Comparison of ENCODE assay signal across 16 cellular contexts in genomic region chr17:56918916-56919315, GRCh38. TPM values are rescaled to one million over a fixed set of nuclear protein-coding genes. Genes with fewer than 3 reads are reported as not detected.
DNase-seq lines count a peak whose midpoint lies in the region; ATAC-seq and TF ChIP-seq lines count a peak whose summit lies in the region.
"Had no signal": no experiment of that assay in that cellular context is flagged by ENCODE, and none has a peak within 500 bp of the region (broad histone marks: within the 10 kb centered on the region; RNA-seq: fewer than 3 reads in every experiment).

No MANE protein-coding gene starts in this region.

- peaks cover 0 to 50% of the 10 kb centered on the region in 2 donors for H3K4me1 ChIP-seq in left lung
- H3K4me1 ChIP-seq: prostate gland had no signal

- no peaks in the 10 kb centered on the region for H3K9me3 ChIP-seq in left lung
- H3K9me3 ChIP-seq: prostate gland had no signal

- in situ Hi-C loops in KBM-7 (cut with MboI; ENCODE audit: low pct_unique_long_range_greater_than_20kb, low sequenced_read_pairs): no loop called here

- CTCF ChIA-PET in RWPE1 (lab: Yijun Ruan, JAX): no interaction called here

- H3K9me3 Mint-ChIP-seq in activated T-helper 2 cell treated with anti-CD3 and anti-CD28 coated beads, Interferon-gamma antibody, Interleukin-2, Interleukin-4, amounts not matched to agents 10 μg/mL and 5 μg/mL and 100 μg/mL, durations not matched to agents 14 hours and 24 hours and 36 hours: peaks cover 22% of the 10 kb centered on the region

- ATAC-seq in left lung: no peak

- TF ChIP-seq CTCF in AG09309 (IDR thresholded peaks at IDR 0.05; ENCODE audit: control insufficient read depth, insufficient read depth, low read depth, low read length, missing control alignments) (no peak), left lung (IDR thresholded peaks at IDR 0.05) (no peak), RWPE1 (conservative IDR thresholded peaks at IDR 0.05; ENCODE audit: low read depth) (no peak)

- H3K4me3 ChIP-seq in AG09309 (ENCODE audit: control insufficient read depth, low read depth, low read length) (no peak overlapping the region), left lung (no peak overlapping the region)
- H3K4me3 ChIP-seq: BLaER1, prostate gland, SJSA1 had no signal

- no peak overlapping the region for H3K4me3 Mint-ChIP-seq in activated T-helper 2 cell treated with anti-CD3 and anti-CD28 coated beads, Interferon-gamma antibody, Interleukin-2, Interleukin-4, amounts not matched to agents 10 μg/mL and 5 μg/mL and 100 μg/mL, durations not matched to agents 14 hours and 24 hours and 36 hours (ENCODE audit: low read depth)
- H3K4me3 Mint-ChIP-seq: mesothelial cell of epicardium had no signal

- H3K27ac Mint-ChIP-seq in activated T-helper 2 cell treated with anti-CD3 and anti-CD28 coated beads, Interferon-gamma antibody, Interleukin-2, Interleukin-4, amounts not matched to agents 10 μg/mL and 5 μg/mL and 100 μg/mL, durations not matched to agents 14 hours and 24 hours and 36 hours: peak overlapping the region; percentile 50
- H3K27ac Mint-ChIP-seq: brain, mesothelial cell of epicardium had no signal

- H3K27ac ChIP-seq in left lung (peak overlapping the region; percentile 2 to 100), RWPE1 (no peak overlapping the region)
- H3K27ac ChIP-seq: BLaER1, prostate gland, SJSA1 had no signal

- intact Hi-C loops in activated T-helper 2 cell treated with anti-CD3 and anti-CD28 coated beads, Interferon-gamma antibody, Interleukin-2, Interleukin-4, amounts not matched to agents 10 μg/mL and 5 μg/mL and 100 μg/mL, durations not matched to agents 14 hours and 24 hours and 36 hours (cut with micrococcal nuclease): no loop called here
- intact Hi-C loops in left lung (cut with DNase I): no loop called here

- H3K27me3 Mint-ChIP-seq in activated T-helper 2 cell treated with anti-CD3 and anti-CD28 coated beads, Interferon-gamma antibody, Interleukin-2, Interleukin-4, amounts not matched to agents 10 μg/mL and 5 μg/mL and 100 μg/mL, durations not matched to agents 14 hours and 24 hours and 36 hours (ENCODE audit: low read depth): no peaks in the 10 kb centered on the region

- peaks cover 10% of the 10 kb centered on the region for H3K36me3 Mint-ChIP-seq in activated T-helper 2 cell treated with anti-CD3 and anti-CD28 coated beads, Interferon-gamma antibody, Interleukin-2, Interleukin-4, amounts not matched to agents 10 μg/mL and 5 μg/mL and 100 μg/mL, durations not matched to agents 14 hours and 24 hours and 36 hours (ENCODE audit: low read depth)
- H3K36me3 Mint-ChIP-seq: brain, mesothelial cell of epicardium had no signal

- H3K27me3 ChIP-seq in left lung: no peaks in the 10 kb centered on the region
- H3K27me3 ChIP-seq: BLaER1, SJSA1 had no signal

- DNase-seq in AG09309 (ENCODE audit: low read depth): peak; percentile 70
- DNase-seq in KBM-7: peak; percentile 40
- no peak for DNase-seq in activated T-helper 2 cell treated with anti-CD3 and anti-CD28 coated beads, Interferon-gamma antibody, Interleukin-2, Interleukin-4, amounts not matched to agents 10 μg/mL and 5 μg/mL and 100 μg/mL, durations not matched to agents 14 hours and 24 hours and 36 hours (ENCODE audit: low spot score)
- DNase-seq in left lung: no peak
- no peak for DNase-seq in RWPE1 (ENCODE audit: low spot score)
- DNase-seq in HK-2 (ENCODE audit: unreplicated experiment): no peak
- no peak for DNase-seq in DMS 273 (lab: John Stamatoyannopoulos, UW; ENCODE audit: unreplicated experiment)
- no peak for DNase-seq in T-helper 9 cell
- DNase-seq: NCI-H1436 treated with DMSO at 0.1 percent for 48 hours; NCI-H748 treated with DMSO at 0.1 percent for 48 hours; stimulated activated CD4-positive, alpha-beta T cell treated with anti-CD3 and anti-CD28 coated beads, Interleukin-2, amount 100 ng/mL, for 24 hours had no signal

- peaks cover 42% of the 10 kb centered on the region for H3K4me1 Mint-ChIP-seq in activated T-helper 2 cell treated with anti-CD3 and anti-CD28 coated beads, Interferon-gamma antibody, Interleukin-2, Interleukin-4, amounts not matched to agents 10 μg/mL and 5 μg/mL and 100 μg/mL, durations not matched to agents 14 hours and 24 hours and 36 hours (ENCODE audit: low read depth)

- no peaks in the 10 kb centered on the region for H3K36me3 ChIP-seq in left lung
- H3K36me3 ChIP-seq: BLaER1, prostate gland, SJSA1 had no signal

- POLR2A ChIA-PET in RWPE1 (lab: Yijun Ruan, JAX; ENCODE audit: low non-redundant PET): no interaction called here

RNA-seq across cellular contexts. Expression of gene TRIM25, which starts 5.1 kb away (rescaled TPM):
- total RNA-seq in activated T-helper 2 cell treated with anti-CD3 and anti-CD28 coated beads, Interferon-gamma antibody, Interleukin-2, Interleukin-4, amounts not matched to agents 10 μg/mL and 5 μg/mL and 100 μg/mL, durations not matched to agents 14 hours and 24 hours and 36 hours: 76.5 and 85.9 TPM in 2 replicates
- total RNA-seq in left lung: 100 to 1,000 TPM in 1 of 2 donors, 10 to 100 TPM in 1; 71.4 to 127 TPM

RNA-seq across cellular contexts. Expression of gene COIL, which starts 41.9 kb away (rescaled TPM):
- total RNA-seq in activated T-helper 2 cell treated with anti-CD3 and anti-CD28 coated beads, Interferon-gamma antibody, Interleukin-2, Interleukin-4, amounts not matched to agents 10 μg/mL and 5 μg/mL and 100 μg/mL, durations not matched to agents 14 hours and 24 hours and 36 hours: 20.3 and 23.1 TPM in 2 replicates
- 10 to 100 TPM; 10.9 to 12.3 TPM for total RNA-seq in left lung

RNA-seq across cellular contexts. Expression of gene SCPEP1, which starts 59.0 kb away (rescaled TPM):
- total RNA-seq in activated T-helper 2 cell treated with anti-CD3 and anti-CD28 coated beads, Interferon-gamma antibody, Interleukin-2, Interleukin-4, amounts not matched to agents 10 μg/mL and 5 μg/mL and 100 μg/mL, durations not matched to agents 14 hours and 24 hours and 36 hours: 15.8 and 18.1 TPM in 2 replicates
- 100 to 1,000 TPM; 117 to 120 TPM for total RNA-seq in left lung

Comparison
In these comparisons a context has a peak if more than half of its experiments do, and no peak if none do; other contexts are left out.
1. DNase-seq: peak in AG09309 (single experiment) and KBM-7 (single experiment); none in activated T-helper 2 cell treated with anti-CD3 and anti-CD28 coated beads, Interferon-gamma antibody, Interleukin-2, Interleukin-4, amounts not matched to agents 10 μg/mL and 5 μg/mL and 100 μg/mL, durations not matched to agents 14 hours and 24 hours and 36 hours (single experiment), left lung (0 of 2), RWPE1 (single experiment), HK-2 (single experiment), DMS 273 (single experiment) and T-helper 9 cell (single experiment).